1 cellular context compared by ENCODE assay signal in genomic region chr3:159724627-159725026, GRCh38.
TF ChIP-seq lines count a peak whose summit lies in the region.

No MANE protein-coding gene starts in this region.

TF ChIP-seq in GM12891, 5 proteins besides CTCF, POLR2A, EP300 and RAD21:
- TF ChIP-seq SPI1 (IDR thresholded peaks at IDR 0.05; ENCODE audit: low read depth, low read length) = no peak
